In the genomic region with DNA sequence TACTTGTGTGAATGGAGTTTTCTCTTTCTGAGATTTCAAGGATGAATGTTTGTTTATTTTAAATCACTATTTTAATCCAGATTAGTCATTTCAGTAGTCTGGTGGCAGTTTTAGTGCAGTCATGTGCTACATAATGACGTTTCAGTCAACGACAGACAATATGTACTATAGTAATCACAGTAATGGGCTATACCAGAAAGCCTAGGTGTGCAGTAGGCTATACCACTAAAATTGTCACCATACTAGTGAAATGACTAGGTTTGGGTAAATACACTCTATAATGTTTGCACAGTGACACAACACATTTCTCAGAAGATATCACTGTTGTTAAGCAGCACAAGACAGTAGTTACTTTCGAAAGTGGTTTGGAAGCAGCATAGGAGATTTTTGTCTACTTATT, we compare ENCODE assay signal across 21 cellular contexts.
DNase-seq lines count a peak whose midpoint lies in the region; ATAC-seq and TF ChIP-seq lines count a peak whose summit lies in the region.
"Had no signal": no experiment of that assay in that cellular context is flagged by ENCODE, and none has a peak within 500 bp of the region (broad histone marks: within the 10 kb centered on the region; RNA-seq: fewer than 3 reads in every experiment).

No MANE protein-coding gene starts in this region.

- no peaks in the 10 kb centered on the region for H3K4me1 Mint-ChIP-seq in neural progenitor cell
- no peaks in the 10 kb centered on the region for H3K4me1 Mint-ChIP-seq in stimulated activated naive CD8-positive, alpha-beta T cell treated with anti-CD3 and anti-CD28 coated beads, Interleukin-15, amount 100 ng/mL, for 72 hours

- H3K4me2 ChIP-seq in neural progenitor cell: no peak overlapping the region

- no peak overlapping the region for H3K4me3 Mint-ChIP-seq in neural progenitor cell
- H3K4me3 Mint-ChIP-seq in stimulated activated naive CD8-positive, alpha-beta T cell treated with anti-CD3 and anti-CD28 coated beads, Interleukin-15, amount 100 ng/mL, for 72 hours: no peak overlapping the region
- H3K4me3 Mint-ChIP-seq: dendritic cell treated with granulocyte-macrophage colony-stimulating factor and Interleukin-4, amounts not matched to agents 40 ng/mL and 50 ng/mL, for 4 days had no signal

- TF ChIP-seq CTCF in GM06990 (IDR thresholded peaks at IDR 0.05; ENCODE audit: insufficient read depth, low read length, poor library complexity, severe bottlenecking) (no peak), colonic mucosa (IDR thresholded peaks at IDR 0.05) (no peak), thyroid gland (IDR thresholded peaks at IDR 0.05) (no peak), neural progenitor cell (IDR thresholded peaks at IDR 0.05) (no peak)

- no peaks in the 10 kb centered on the region for H4K20me1 ChIP-seq in neural progenitor cell (ENCODE audit: low read depth)

- no peak for TF ChIP-seq POLR2A in thyroid gland (IDR thresholded peaks at IDR 0.05)

- ATAC-seq in GM18868 (IDR thresholded peaks at IDR 0.05; ENCODE audit: unreplicated experiment) (peak; percentile 99), HG02884 (IDR thresholded peaks at IDR 0.05; ENCODE audit: unreplicated experiment) (peak; percentile 77), HG03520 (IDR thresholded peaks at IDR 0.05; ENCODE audit: unreplicated experiment) (peak; percentile 92)
- no peak for ATAC-seq in stimulated activated naive CD8-positive, alpha-beta T cell treated with anti-CD3 and anti-CD28 coated beads, Interleukin-15, amount 100 ng/mL, for 72 hours
- ATAC-seq: left lobe of liver, Panc1 had no signal

- intact Hi-C loops in colonic mucosa (cut with DNase I) (no loop called here), thyroid gland (cut with DNase I) (no loop called here)

- H3K27me3 Mint-ChIP-seq in neural progenitor cell (ENCODE audit: insufficient read depth, low read depth): peaks cover 2% of the 10 kb centered on the region
- H3K27me3 Mint-ChIP-seq in stimulated activated naive CD8-positive, alpha-beta T cell treated with anti-CD3 and anti-CD28 coated beads, Interleukin-15, amount 100 ng/mL, for 72 hours: peaks cover 9% of the 10 kb centered on the region
- H3K27me3 Mint-ChIP-seq: dendritic cell treated with granulocyte-macrophage colony-stimulating factor and Interleukin-4, amounts not matched to agents 40 ng/mL and 50 ng/mL, for 4 days had no signal

- no peak overlapping the region for H3K9ac ChIP-seq in colonic mucosa (ENCODE audit: low read depth in 2 of 2, low read length in 2 of 2)
- no peak overlapping the region for H3K9ac ChIP-seq in neural progenitor cell
- H3K9ac ChIP-seq: GM23248 had no signal

- H3K36me3 Mint-ChIP-seq in neural progenitor cell: no peaks in the 10 kb centered on the region

- DNase-seq in GM06990 (ENCODE audit: extremely low read depth, insufficient read length) (peak; percentile 16), colonic mucosa (no peak), thyroid gland (no peak), neural progenitor cell (ENCODE audit: low spot score) (no peak)
- no peak for DNase-seq in stimulated activated naive CD8-positive, alpha-beta T cell treated with anti-CD3 and anti-CD28 coated beads, Interleukin-15, amount 100 ng/mL, for 72 hours
- DNase-seq: activated CD4-positive, alpha-beta T cell treated with anti-CD3 and anti-CD28 coated beads, Interleukin-2, amount 50 U/mL, for 4 hours; C1 segment of cervical spinal cord; Calu3; GM23248; NCI-H187 treated with DMSO at 0.1 percent for 48 hours; posterior cingulate gyrus; sigmoid colon; testis; WERI-Rb-1 had no signal

- H3K9me3 Mint-ChIP-seq in neural progenitor cell: peaks cover 12% of the 10 kb centered on the region
- H3K9me3 Mint-ChIP-seq in stimulated activated naive CD8-positive, alpha-beta T cell treated with anti-CD3 and anti-CD28 coated beads, Interleukin-15, amount 100 ng/mL, for 72 hours: peaks cover 14 to 17% of the 10 kb centered on the region in 2 donors

- 78 to 81% methylated on average over 3 of the region's 3 CpGs for WGBS in thyroid gland, 2 donors

- H2AFZ ChIP-seq in neural progenitor cell (replicated peaks): no peak overlapping the region
- H2AFZ ChIP-seq: GM23248 had no signal

- H3K27ac Mint-ChIP-seq in neural progenitor cell: no peak overlapping the region
- no peak overlapping the region for H3K27ac Mint-ChIP-seq in stimulated activated naive CD8-positive, alpha-beta T cell treated with anti-CD3 and anti-CD28 coated beads, Interleukin-15, amount 100 ng/mL, for 72 hours
- H3K27ac Mint-ChIP-seq: dendritic cell treated with granulocyte-macrophage colony-stimulating factor and Interleukin-4, amounts not matched to agents 40 ng/mL and 50 ng/mL, for 4 days had no signal

- no peaks in the 10 kb centered on the region for H3K4me1 ChIP-seq in colonic mucosa
- H3K4me1 ChIP-seq in thyroid gland: no peaks in the 10 kb centered on the region
- H3K4me1 ChIP-seq in neural progenitor cell: no peaks in the 10 kb centered on the region
- H3K4me1 ChIP-seq: sigmoid colon, SJSA1, testis had no signal

- H3K36me3 ChIP-seq in GM06990 (ENCODE audit: control insufficient read depth, insufficient read depth, low read length): no peaks in the 10 kb centered on the region
- H3K36me3 ChIP-seq in colonic mucosa: no peaks in the 10 kb centered on the region
- no peaks in the 10 kb centered on the region for H3K36me3 ChIP-seq in thyroid gland
- H3K36me3 ChIP-seq in neural progenitor cell: no peaks in the 10 kb centered on the region
- H3K36me3 ChIP-seq: sigmoid colon, SJSA1, WERI-Rb-1 had no signal

- H3K79me2 ChIP-seq in neural progenitor cell (ENCODE audit: low read depth): no peaks in the 10 kb centered on the region

- H3F3A ChIP-seq in neural progenitor cell (ENCODE audit: low read depth): no peaks in the 10 kb centered on the region

- H3K4me3 ChIP-seq in GM06990 (replicated peaks; ENCODE audit: low read depth, low read length) (no peak overlapping the region), colonic mucosa (no peak overlapping the region), thyroid gland (replicated peaks in 1 of 3) (no peak overlapping the region), neural progenitor cell (no peak overlapping the region)
- H3K4me3 ChIP-seq: GM23248, sigmoid colon, SJSA1, testis had no signal

- no peak overlapping the region for H3K27ac ChIP-seq in colonic mucosa
- H3K27ac ChIP-seq in thyroid gland: no peak overlapping the region
- no peak overlapping the region for H3K27ac ChIP-seq in neural progenitor cell
- H3K27ac ChIP-seq: GM23248, sigmoid colon, SJSA1, testis, WERI-Rb-1 had no signal

- H3K27me3 ChIP-seq in GM06990 (replicated peaks; ENCODE audit: control insufficient read depth, insufficient read depth, low read length) (no peaks in the 10 kb centered on the region), colonic mucosa (no peaks in the 10 kb centered on the region), thyroid gland (no peaks in the 10 kb centered on the region), neural progenitor cell (no peaks in the 10 kb centered on the region)
- H3K27me3 ChIP-seq: sigmoid colon, SJSA1, testis had no signal

- H3K9me3 ChIP-seq in colonic mucosa (no peaks in the 10 kb centered on the region), thyroid gland (no peaks in the 10 kb centered on the region), neural progenitor cell (ENCODE audit: low read depth) (no peaks in the 10 kb centered on the region)
- H3K9me3 ChIP-seq: sigmoid colon, SJSA1, testis had no signal
